ENCODE assay signal across 1 cellular context in the genomic region with DNA sequence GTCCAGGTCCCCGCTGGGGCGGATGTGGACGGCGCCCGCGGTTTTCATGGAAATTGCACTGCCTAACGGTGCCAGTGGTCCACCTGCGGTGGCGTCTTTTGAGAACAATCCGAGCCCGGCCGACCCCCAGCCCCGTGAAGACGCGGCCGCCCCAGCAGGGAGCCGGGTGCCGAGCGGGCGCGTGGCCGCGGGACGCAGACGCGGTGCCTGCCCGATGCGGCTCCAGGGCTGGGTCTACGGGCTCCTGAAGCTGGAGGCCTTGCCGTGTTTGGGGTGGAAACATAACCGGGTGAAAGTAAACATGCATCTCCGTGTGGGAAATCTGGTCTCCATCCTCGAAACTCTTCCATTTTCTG.
TF ChIP-seq lines count a peak whose summit lies in the region.

No MANE protein-coding gene starts in this region.

TF ChIP-seq in liver, 16 proteins besides CTCF, POLR2A, EP300 and RAD21 (continued from another document):
- TF ChIP-seq, protein P1, sequence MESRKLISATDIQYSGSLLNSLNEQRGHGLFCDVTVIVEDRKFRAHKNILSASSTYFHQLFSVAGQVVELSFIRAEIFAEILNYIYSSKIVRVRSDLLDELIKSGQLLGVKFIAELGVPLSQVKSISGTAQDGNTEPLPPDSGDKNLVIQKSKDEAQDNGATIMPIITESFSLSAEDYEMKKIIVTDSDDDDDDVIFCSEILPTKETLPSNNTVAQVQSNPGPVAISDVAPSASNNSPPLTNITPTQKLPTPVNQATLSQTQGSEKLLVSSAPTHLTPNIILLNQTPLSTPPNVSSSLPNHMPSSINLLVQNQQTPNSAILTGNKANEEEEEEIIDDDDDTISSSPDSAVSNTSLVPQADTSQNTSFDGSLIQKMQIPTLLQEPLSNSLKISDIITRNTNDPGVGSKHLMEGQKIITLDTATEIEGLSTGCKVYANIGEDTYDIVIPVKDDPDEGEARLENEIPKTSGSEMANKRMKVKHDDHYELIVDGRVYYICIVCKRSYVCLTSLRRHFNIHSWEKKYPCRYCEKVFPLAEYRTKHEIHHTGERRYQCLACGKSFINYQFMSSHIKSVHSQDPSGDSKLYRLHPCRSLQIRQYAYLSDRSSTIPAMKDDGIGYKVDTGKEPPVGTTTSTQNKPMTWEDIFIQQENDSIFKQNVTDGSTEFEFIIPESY (IDR thresholded peaks at IDR 0.05), result no peak
